ENCODE assay signal across 9 cellular contexts in the genomic region with DNA sequence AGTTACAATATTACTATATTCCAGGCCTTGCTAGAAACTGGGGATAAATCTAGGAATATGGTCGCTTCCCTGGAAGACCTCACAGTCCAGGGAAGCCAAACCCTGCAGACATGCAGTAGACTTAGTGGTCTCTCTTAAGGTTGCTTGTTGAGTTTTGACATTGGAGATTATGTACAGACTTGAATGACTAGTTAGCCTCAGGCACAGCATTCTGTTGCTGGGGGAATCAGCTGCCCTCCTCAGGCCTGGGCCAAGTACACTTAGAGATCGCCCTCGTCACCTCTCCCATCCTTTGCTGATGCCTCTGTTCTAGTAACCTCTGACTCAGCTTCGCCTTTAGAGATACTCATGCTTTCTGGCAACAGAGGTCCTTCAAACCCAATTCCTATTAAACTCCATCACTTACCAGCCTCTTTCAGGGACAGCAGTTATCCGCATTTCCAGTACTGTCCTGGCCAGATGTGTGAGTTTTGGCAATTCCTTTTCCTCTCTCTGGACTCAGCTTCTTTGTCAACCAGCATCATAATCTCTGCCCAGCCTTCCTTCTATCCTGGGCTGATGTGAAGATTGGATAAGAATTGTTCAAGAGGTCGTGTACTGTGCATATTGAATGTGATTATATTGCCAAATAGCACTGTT. TPM values are rescaled to one million over a fixed set of nuclear protein-coding genes. Genes with fewer than 3 reads are reported as not detected.
A peak's percentile ranks its signal among the peaks of the same experiment; 100 is the strongest.
DNase-seq lines count a peak whose midpoint lies in the region; ATAC-seq and TF ChIP-seq lines count a peak whose summit lies in the region.
"Had no signal": no experiment of that assay in that cellular context is flagged by ENCODE, and none has a peak within 500 bp of the region (broad histone marks: within the 10 kb centered on the region; RNA-seq: fewer than 3 reads in every experiment).

No MANE protein-coding gene starts in this region.

- H3K4me3 ChIP-seq in heart left ventricle = peak overlapping the region in 11 of 12 donors; percentile 49 to 78 (median 71)
- H3K4me3 ChIP-seq in liver (ENCODE audit: low read depth in 1 of 3, low read length in 3 of 3) = peak overlapping the region in 2 of 3 donors; percentile 46 to 81
- no peak overlapping the region for H3K4me3 ChIP-seq in urinary bladder (ENCODE audit: low read depth, low read length)

- H3K4me3 Mint-ChIP-seq in activated naive CD8-positive, alpha-beta T cell treated with anti-CD3 and anti-CD28 coated beads, Interleukin-2, amount 50 U/mL, for 24 hours = peak overlapping the region; percentile 95

- intact Hi-C loops in heart left ventricle (cut with DNase I) (loop anchor here in 4 of 10 donors (2.0 to 10.0 kb wide), 5 partner anchors 32 to 322 kb away; a partner anchor contains a TSS), left cardiac atrium (cut with DNase I) (no loop called here)

- H3K36me3 Mint-ChIP-seq in activated naive CD8-positive, alpha-beta T cell treated with anti-CD3 and anti-CD28 coated beads, Interleukin-2, amount 50 U/mL, for 24 hours (ENCODE audit: low read depth) = peaks cover 2% of the 10 kb centered on the region

- H3K4me1 Mint-ChIP-seq in activated naive CD8-positive, alpha-beta T cell treated with anti-CD3 and anti-CD28 coated beads, Interleukin-2, amount 50 U/mL, for 24 hours = peaks cover 20% of the 10 kb centered on the region

- TF ChIP-seq POLR2A in heart left ventricle (IDR thresholded peaks at IDR 0.05) = no peak

- peak overlapping the region; percentile 99 for H3K27ac Mint-ChIP-seq in activated naive CD8-positive, alpha-beta T cell treated with anti-CD3 and anti-CD28 coated beads, Interleukin-2, amount 50 U/mL, for 24 hours

- no peak for DNase-seq in heart left ventricle
- no peak for DNase-seq in left cardiac atrium
- DNase-seq in activated naive CD8-positive, alpha-beta T cell treated with anti-CD3 and anti-CD28 coated beads, Interleukin-2, amount 50 U/mL, for 24 hours = no peak
- DNase-seq in dermis blood vessel endothelial cell = no peak
- DNase-seq in activated gamma-delta T cell (lab: John Stamatoyannopoulos, UW) = no peak

- ATAC-seq in heart left ventricle (no peak), left cardiac atrium (no peak), GM21717 (IDR thresholded peaks at IDR 0.05; ENCODE audit: unreplicated experiment) (no peak)
- no peak for ATAC-seq in activated naive CD8-positive, alpha-beta T cell treated with anti-CD3 and anti-CD28 coated beads, Interleukin-2, amount 50 U/mL, for 24 hours

- H3K36me3 ChIP-seq in heart left ventricle = peaks cover 0 to 13% (median 0%) of the 10 kb centered on the region in 9 donors
- H3K36me3 ChIP-seq in liver (ENCODE audit: control insufficient read depth in 4 of 4, insufficient read depth in 3 of 4, low read depth in 1 of 4, low read length in 3 of 4) = no peaks in the 10 kb centered on the region
- no peaks in the 10 kb centered on the region for H3K36me3 ChIP-seq in urinary bladder (ENCODE audit: insufficient read depth)

- 95 to 99% (median 97%) methylated on average over 6 of the region's 6 CpGs for WGBS in heart left ventricle, 4 donors
- WGBS in liver = 96% methylated on average over 6 of the region's 6 CpGs
- WGBS in urinary bladder = 90% methylated on average over 6 of the region's 6 CpGs

- H3K9ac ChIP-seq in liver (ENCODE audit: low read depth in 1 of 2, low read length in 2 of 2) = peak overlapping the region in 1 of 2 donors; percentile 75

- H3K27me3 Mint-ChIP-seq in activated naive CD8-positive, alpha-beta T cell treated with anti-CD3 and anti-CD28 coated beads, Interleukin-2, amount 50 U/mL, for 24 hours = no peaks in the 10 kb centered on the region

- H3K27me3 ChIP-seq in heart left ventricle (peaks cover 0 to 7% (median 0%) of the 10 kb centered on the region in 9 donors), liver (ENCODE audit: control insufficient read depth in 4 of 4, insufficient read depth in 4 of 4, low read length in 3 of 4) (no peaks in the 10 kb centered on the region)

- H3K4me1 ChIP-seq in heart left ventricle (peaks cover 0 to 19% (median 11%) of the 10 kb centered on the region in 12 donors), liver (ENCODE audit: control insufficient read depth in 4 of 4, insufficient read depth in 4 of 4, low read length in 3 of 4) (peaks cover 0 to 12% (median 8%) of the 10 kb centered on the region in 4 donors), urinary bladder (ENCODE audit: insufficient read depth) (no peaks in the 10 kb centered on the region)

- TF ChIP-seq CTCF in heart left ventricle (IDR thresholded peaks at IDR 0.05) (no peak), liver (IDR thresholded peaks at IDR 0.05; ENCODE audit: low read depth, low read length, missing input control) (no peak)

- TF ChIP-seq RAD21 in liver (IDR thresholded peaks at IDR 0.05) = no peak

- H3K27ac ChIP-seq in heart left ventricle = peak overlapping the region; percentile 91 to 100 (median 98)
- H3K27ac ChIP-seq in liver (ENCODE audit: low read depth in 1 of 2, low read length in 2 of 2) = peak overlapping the region; percentile 98
- H3K27ac ChIP-seq in urinary bladder (ENCODE audit: low read depth) = peak overlapping the region; percentile 82

- H3K9me3 ChIP-seq in heart left ventricle = no peaks in the 10 kb centered on the region
- no peaks in the 10 kb centered on the region for H3K9me3 ChIP-seq in liver (ENCODE audit: control insufficient read depth in 4 of 4, low read length in 3 of 4)

- H3K9me3 Mint-ChIP-seq in activated naive CD8-positive, alpha-beta T cell treated with anti-CD3 and anti-CD28 coated beads, Interleukin-2, amount 50 U/mL, for 24 hours = no peaks in the 10 kb centered on the region

TF ChIP-seq in liver, 16 proteins besides CTCF, POLR2A, EP300 and RAD21:
- TF ChIP-seq, protein P1, sequence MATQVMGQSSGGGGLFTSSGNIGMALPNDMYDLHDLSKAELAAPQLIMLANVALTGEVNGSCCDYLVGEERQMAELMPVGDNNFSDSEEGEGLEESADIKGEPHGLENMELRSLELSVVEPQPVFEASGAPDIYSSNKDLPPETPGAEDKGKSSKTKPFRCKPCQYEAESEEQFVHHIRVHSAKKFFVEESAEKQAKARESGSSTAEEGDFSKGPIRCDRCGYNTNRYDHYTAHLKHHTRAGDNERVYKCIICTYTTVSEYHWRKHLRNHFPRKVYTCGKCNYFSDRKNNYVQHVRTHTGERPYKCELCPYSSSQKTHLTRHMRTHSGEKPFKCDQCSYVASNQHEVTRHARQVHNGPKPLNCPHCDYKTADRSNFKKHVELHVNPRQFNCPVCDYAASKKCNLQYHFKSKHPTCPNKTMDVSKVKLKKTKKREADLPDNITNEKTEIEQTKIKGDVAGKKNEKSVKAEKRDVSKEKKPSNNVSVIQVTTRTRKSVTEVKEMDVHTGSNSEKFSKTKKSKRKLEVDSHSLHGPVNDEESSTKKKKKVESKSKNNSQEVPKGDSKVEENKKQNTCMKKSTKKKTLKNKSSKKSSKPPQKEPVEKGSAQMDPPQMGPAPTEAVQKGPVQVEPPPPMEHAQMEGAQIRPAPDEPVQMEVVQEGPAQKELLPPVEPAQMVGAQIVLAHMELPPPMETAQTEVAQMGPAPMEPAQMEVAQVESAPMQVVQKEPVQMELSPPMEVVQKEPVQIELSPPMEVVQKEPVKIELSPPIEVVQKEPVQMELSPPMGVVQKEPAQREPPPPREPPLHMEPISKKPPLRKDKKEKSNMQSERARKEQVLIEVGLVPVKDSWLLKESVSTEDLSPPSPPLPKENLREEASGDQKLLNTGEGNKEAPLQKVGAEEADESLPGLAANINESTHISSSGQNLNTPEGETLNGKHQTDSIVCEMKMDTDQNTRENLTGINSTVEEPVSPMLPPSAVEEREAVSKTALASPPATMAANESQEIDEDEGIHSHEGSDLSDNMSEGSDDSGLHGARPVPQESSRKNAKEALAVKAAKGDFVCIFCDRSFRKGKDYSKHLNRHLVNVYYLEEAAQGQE (IDR thresholded peaks at IDR 0.05) = no peak
- TF ChIP-seq SP1 (IDR thresholded peaks at IDR 0.05) (no peak), JUND (IDR thresholded peaks at IDR 0.05) (no peak)
- TF ChIP-seq, protein P2, sequence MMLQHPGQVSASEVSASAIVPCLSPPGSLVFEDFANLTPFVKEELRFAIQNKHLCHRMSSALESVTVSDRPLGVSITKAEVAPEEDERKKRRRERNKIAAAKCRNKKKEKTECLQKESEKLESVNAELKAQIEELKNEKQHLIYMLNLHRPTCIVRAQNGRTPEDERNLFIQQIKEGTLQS (IDR thresholded peaks at IDR 0.05) = no peak
TF ChIP-seq in liver: peak in this region for 0.

RNA-seq across cellular contexts. Expression of a gene that starts 0.8 kb away (rescaled TPM):
- 10 to 100 TPM; 35.6 to 48.7 (median 40.1) TPM for total RNA-seq in heart left ventricle
- 10 to 100 TPM; 37.4 to 82.7 TPM for polyA plus RNA-seq in heart left ventricle
- 10 to 100 TPM; 43.3 to 45.0 TPM for total RNA-seq in left cardiac atrium
- total RNA-seq in liver = 10 to 100 TPM in 1 of 2 donors, 1 to 10 TPM in 1; 8.4 to 10.4 TPM
- polyA plus RNA-seq in liver = 10 to 100 TPM; 19.6 to 22.4 TPM
- total RNA-seq in urinary bladder = 7.7 TPM
- polyA plus RNA-seq in urinary bladder = 54.9 TPM
- 24.7 and 26.8 TPM in 2 replicates for total RNA-seq in dermis blood vessel endothelial cell

RNA-seq across cellular contexts. Expression of a gene that starts 7.6 kb away (rescaled TPM):
- total RNA-seq in heart left ventricle (under 1 TPM in 1 of 9 donors, not detected in 8; 0.23 TPM), left cardiac atrium (not detected), liver (under 1 TPM in 1 of 2 donors, not detected in 1; 0.33 TPM), urinary bladder (not detected), dermis blood vessel endothelial cell (not detected in 2 replicates)
- polyA plus RNA-seq in heart left ventricle (not detected), liver (not detected), urinary bladder (not detected)

RNA-seq across cellular contexts. Expression of a gene that starts 10.2 kb away (rescaled TPM):
- total RNA-seq in heart left ventricle (100 to 1,000 TPM in 2 of 9 donors, 10 to 100 TPM in 7; 68.7 to 119 (median 84.8) TPM), left cardiac atrium (10 to 100 TPM; 76.4 to 88.0 TPM), liver (10 to 100 TPM; 30.5 to 47.2 TPM), urinary bladder (32.4 TPM), dermis blood vessel endothelial cell (100 and 111 TPM in 2 replicates)
- polyA plus RNA-seq in heart left ventricle (100 to 1,000 TPM in 1 of 2 donors, 10 to 100 TPM in 1; 80.3 to 159 TPM), liver (10 to 100 TPM; 70.1 to 74.0 TPM), urinary bladder (147 TPM)

RNA-seq across cellular contexts. Expression of a gene that starts 22.2 kb away (rescaled TPM):
- 1 to 10 TPM in 1 of 9 donors, under 1 TPM in 2, not detected in 6; 0.79 to 1.1 (median 0.90) TPM for total RNA-seq in heart left ventricle
- polyA plus RNA-seq in heart left ventricle = under 1 TPM in 1 of 2 donors, not detected in 1; 0.43 TPM
- total RNA-seq in left cardiac atrium = 1 to 10 TPM; 2.2 to 3.5 TPM
- 1 to 10 TPM in 1 of 2 donors, not detected in 1; 2.1 TPM for total RNA-seq in liver
- under 1 TPM; 0.31 to 0.86 TPM for polyA plus RNA-seq in liver
- total RNA-seq in urinary bladder = not detected
- 0.28 TPM for polyA plus RNA-seq in urinary bladder
- not detected in 2 replicates for total RNA-seq in dermis blood vessel endothelial cell
- total RNA-seq: lung microvascular endothelial cell had no signal

RNA-seq across cellular contexts. Expression of a gene that starts 32.6 kb away (rescaled TPM):
- 1 to 10 TPM; 2.0 to 8.3 (median 4.5) TPM for total RNA-seq in heart left ventricle
- 1 to 10 TPM; 3.0 to 9.3 TPM for polyA plus RNA-seq in heart left ventricle
- 1 to 10 TPM; 3.9 to 5.0 TPM for total RNA-seq in left cardiac atrium
- 1 to 10 TPM; 1.9 to 3.4 TPM for total RNA-seq in liver
- polyA plus RNA-seq in liver = 1 to 10 TPM; 2.9 to 3.7 TPM
- 5.0 TPM for total RNA-seq in urinary bladder
- polyA plus RNA-seq in urinary bladder = 8.3 TPM
- total RNA-seq in dermis blood vessel endothelial cell = 2.8 and 7.8 TPM in 2 replicates
